In the genomic region with DNA sequence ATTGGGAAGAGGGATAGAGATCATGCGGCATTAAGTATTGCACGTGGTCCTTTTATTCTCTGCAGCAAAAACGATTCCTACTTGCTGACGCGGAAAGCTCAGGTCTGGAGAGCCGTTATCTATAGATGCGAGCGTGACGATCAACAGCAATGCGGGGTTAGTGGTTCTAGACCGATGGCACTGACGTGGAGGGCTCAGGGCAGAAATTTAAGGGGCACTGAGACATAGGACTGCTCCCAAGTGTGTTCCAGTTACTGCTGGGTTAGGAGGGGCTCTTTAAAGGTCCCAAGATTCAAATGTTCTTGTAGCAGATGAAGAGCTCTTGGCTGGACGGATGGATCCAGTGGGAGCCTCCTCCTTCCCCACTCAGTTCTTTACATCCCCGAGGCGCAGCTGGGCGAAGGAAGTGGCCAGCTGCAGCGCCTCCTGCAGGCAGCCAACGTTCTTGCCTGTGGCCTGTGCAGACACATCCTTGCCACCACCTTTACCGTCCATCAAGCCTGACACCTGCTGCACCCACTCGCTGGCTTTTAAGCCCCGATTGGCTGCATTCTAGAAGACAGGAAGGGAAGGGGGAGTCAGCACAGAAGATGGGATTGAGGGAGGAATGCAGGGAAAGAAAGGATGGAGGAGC, we compare ENCODE assay signal across 1 cellular context.
TF ChIP-seq lines count a peak whose summit lies in the region.

No MANE protein-coding gene starts in this region.

TF ChIP-seq in GM12891, 5 proteins besides CTCF, POLR2A, EP300 and RAD21:
- no peak for TF ChIP-seq TAF1 (IDR thresholded peaks at IDR 0.05; ENCODE audit: low read depth, low read length)
- TF ChIP-seq SPI1 (IDR thresholded peaks at IDR 0.05; ENCODE audit: low read depth, low read length): no peak
- no peak for TF ChIP-seq POLR2AphosphoS5 (IDR thresholded peaks at IDR 0.05; ENCODE audit: low read depth, low read length)
- no peak for TF ChIP-seq POU2F2 (IDR thresholded peaks at IDR 0.05; ENCODE audit: low read depth, low read length)
- no peak for TF ChIP-seq PAX5 (IDR thresholded peaks at IDR 0.05; ENCODE audit: insufficient read depth, low read length, severe bottlenecking)
